ENCODE assay signal across 1 cellular context in the genomic region with DNA sequence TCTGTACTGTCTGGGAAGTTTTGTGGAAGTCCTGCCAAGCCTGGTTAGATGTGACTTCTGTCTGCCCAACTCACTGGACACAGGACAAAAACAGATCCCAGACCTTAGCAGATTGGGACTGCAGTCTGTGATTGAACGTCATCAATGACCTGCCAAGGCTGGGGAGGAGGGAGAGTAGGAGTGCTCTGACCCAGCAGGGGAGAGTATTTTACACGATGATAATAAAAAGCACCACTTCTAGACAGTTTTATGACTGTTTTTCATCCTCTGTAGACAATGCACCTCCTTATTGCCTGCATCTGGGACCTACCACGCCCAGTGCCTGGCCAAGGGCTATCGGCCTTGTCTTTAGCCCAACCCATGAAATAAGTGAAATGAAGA.
TF ChIP-seq lines count a peak whose summit lies in the region.

No MANE protein-coding gene starts in this region.

TF ChIP-seq in HEK293, 187 proteins besides CTCF, POLR2A, EP300 and RAD21 (continued from another document and continues in another):
- TF ChIP-seq, protein P1, sequence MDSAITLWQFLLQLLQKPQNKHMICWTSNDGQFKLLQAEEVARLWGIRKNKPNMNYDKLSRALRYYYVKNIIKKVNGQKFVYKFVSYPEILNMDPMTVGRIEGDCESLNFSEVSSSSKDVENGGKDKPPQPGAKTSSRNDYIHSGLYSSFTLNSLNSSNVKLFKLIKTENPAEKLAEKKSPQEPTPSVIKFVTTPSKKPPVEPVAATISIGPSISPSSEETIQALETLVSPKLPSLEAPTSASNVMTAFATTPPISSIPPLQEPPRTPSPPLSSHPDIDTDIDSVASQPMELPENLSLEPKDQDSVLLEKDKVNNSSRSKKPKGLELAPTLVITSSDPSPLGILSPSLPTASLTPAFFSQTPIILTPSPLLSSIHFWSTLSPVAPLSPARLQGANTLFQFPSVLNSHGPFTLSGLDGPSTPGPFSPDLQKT (IDR thresholded peaks at IDR 0.05; ENCODE audit: borderline replicate concordance, low read depth, low read length): no peak
- TF ChIP-seq HOXA7 (CRISPR knock-in tag; IDR thresholded peaks at IDR 0.05; ENCODE audit: borderline replicate concordance) (no peak), SCRT2 (tag by site-specific recombination; IDR thresholded peaks at IDR 0.05) (no peak), SP7 (tag by site-specific recombination; IDR thresholded peaks at IDR 0.05) (no peak), ZNF600 (tag by site-specific recombination; IDR thresholded peaks at IDR 0.05) (peak; percentile 82; the same call in 1 of the 2 replicates), SCRT1 (tag by site-specific recombination; IDR thresholded peaks at IDR 0.05; ENCODE audit: borderline replicate concordance) (no peak), ZFP41 (tag by site-specific recombination; IDR thresholded peaks at IDR 0.05; ENCODE audit: borderline replicate concordance) (no peak), ZNF211 (tag by site-specific recombination; IDR thresholded peaks at IDR 0.05; ENCODE audit: low read depth) (no peak), ZNF2 (tag by site-specific recombination; IDR thresholded peaks at IDR 0.05) (no peak), ZNF561 (tag by site-specific recombination; IDR thresholded peaks at IDR 0.05; ENCODE audit: borderline replicate concordance) (peak; percentile 57; the same call in 1 of the 2 replicates), ZNF114 (tag by site-specific recombination; IDR thresholded peaks at IDR 0.05) (no peak), ZNF138 (tag by site-specific recombination; IDR thresholded peaks at IDR 0.05; ENCODE audit: borderline replicate concordance) (no peak), KLF16 (tag by site-specific recombination; IDR thresholded peaks at IDR 0.05) (peak; percentile 29; the same call in 1 of the 2 replicates), ZNF335 (tag by site-specific recombination; conservative IDR thresholded peaks at IDR 0.05) (no peak), ZNF214 (tag by site-specific recombination; IDR thresholded peaks at IDR 0.05; ENCODE audit: borderline replicate concordance) (no peak), ZNF514 (tag by site-specific recombination; IDR thresholded peaks at IDR 0.05) (no peak), ZNF501 (tag by site-specific recombination; IDR thresholded peaks at IDR 0.05) (no peak), ZNF560 (tag by site-specific recombination; IDR thresholded peaks at IDR 0.05; ENCODE audit: borderline replicate concordance) (no peak), ZNF366 (tag by site-specific recombination; conservative IDR thresholded peaks at IDR 0.05) (no peak), IKZF3 (tag by site-specific recombination; IDR thresholded peaks at IDR 0.05) (peak; percentile 14; the same call in 1 of the 2 replicates), ZNF426 (tag by site-specific recombination; IDR thresholded peaks at IDR 0.05) (no peak), OSR2 (tag by site-specific recombination; IDR thresholded peaks at IDR 0.05) (peak; percentile 77), ZNF843 (tag by site-specific recombination; IDR thresholded peaks at IDR 0.05) (peak; percentile 71; the same call in 1 of the 2 replicates), MYNN (tag by site-specific recombination; IDR thresholded peaks at IDR 0.05; ENCODE audit: borderline replicate concordance) (no peak), ZNF623 (tag by site-specific recombination; IDR thresholded peaks at IDR 0.05) (no peak), YY2 (tag by site-specific recombination; IDR thresholded peaks at IDR 0.05) (no peak), ZNF830 (tag by site-specific recombination; IDR thresholded peaks at IDR 0.05; ENCODE audit: low read depth) (no peak), ZNF416 (tag by site-specific recombination; IDR thresholded peaks at IDR 0.05) (no peak), ZFP3 (tag by site-specific recombination; IDR thresholded peaks at IDR 0.05; ENCODE audit: low read depth) (no peak), GLIS2 (tag by site-specific recombination; IDR thresholded peaks at IDR 0.05) (no peak), HOXD13 (CRISPR knock-in tag; IDR thresholded peaks at IDR 0.05; ENCODE audit: borderline replicate concordance) (no peak), ZNF530 (tag by site-specific recombination; IDR thresholded peaks at IDR 0.05; ENCODE audit: low read depth) (no peak), ZNF621 (tag by site-specific recombination; IDR thresholded peaks at IDR 0.05) (no peak), ZNF776 (tag by site-specific recombination; IDR thresholded peaks at IDR 0.05; ENCODE audit: borderline replicate concordance) (no peak)
- TF ChIP-seq, protein P2, sequence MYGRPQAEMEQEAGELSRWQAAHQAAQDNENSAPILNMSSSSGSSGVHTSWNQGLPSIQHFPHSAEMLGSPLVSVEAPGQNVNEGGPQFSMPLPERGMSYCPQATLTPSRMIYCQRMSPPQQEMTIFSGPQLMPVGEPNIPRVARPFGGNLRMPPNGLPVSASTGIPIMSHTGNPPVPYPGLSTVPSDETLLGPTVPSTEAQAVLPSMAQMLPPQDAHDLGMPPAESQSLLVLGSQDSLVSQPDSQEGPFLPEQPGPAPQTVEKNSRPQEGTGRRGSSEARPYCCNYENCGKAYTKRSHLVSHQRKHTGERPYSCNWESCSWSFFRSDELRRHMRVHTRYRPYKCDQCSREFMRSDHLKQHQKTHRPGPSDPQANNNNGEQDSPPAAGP (tag by site-specific recombination; IDR thresholded peaks at IDR 0.05): peak; percentile 69; the same call in 1 of the 2 replicates
- TF ChIP-seq, protein P3, sequence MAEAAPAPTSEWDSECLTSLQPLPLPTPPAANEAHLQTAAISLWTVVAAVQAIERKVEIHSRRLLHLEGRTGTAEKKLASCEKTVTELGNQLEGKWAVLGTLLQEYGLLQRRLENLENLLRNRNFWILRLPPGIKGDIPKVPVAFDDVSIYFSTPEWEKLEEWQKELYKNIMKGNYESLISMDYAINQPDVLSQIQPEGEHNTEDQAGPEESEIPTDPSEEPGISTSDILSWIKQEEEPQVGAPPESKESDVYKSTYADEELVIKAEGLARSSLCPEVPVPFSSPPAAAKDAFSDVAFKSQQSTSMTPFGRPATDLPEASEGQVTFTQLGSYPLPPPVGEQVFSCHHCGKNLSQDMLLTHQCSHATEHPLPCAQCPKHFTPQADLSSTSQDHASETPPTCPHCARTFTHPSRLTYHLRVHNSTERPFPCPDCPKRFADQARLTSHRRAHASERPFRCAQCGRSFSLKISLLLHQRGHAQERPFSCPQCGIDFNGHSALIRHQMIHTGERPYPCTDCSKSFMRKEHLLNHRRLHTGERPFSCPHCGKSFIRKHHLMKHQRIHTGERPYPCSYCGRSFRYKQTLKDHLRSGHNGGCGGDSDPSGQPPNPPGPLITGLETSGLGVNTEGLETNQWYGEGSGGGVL (tag by site-specific recombination; IDR thresholded peaks at IDR 0.05): peak; percentile 56
- TF ChIP-seq, protein P4, sequence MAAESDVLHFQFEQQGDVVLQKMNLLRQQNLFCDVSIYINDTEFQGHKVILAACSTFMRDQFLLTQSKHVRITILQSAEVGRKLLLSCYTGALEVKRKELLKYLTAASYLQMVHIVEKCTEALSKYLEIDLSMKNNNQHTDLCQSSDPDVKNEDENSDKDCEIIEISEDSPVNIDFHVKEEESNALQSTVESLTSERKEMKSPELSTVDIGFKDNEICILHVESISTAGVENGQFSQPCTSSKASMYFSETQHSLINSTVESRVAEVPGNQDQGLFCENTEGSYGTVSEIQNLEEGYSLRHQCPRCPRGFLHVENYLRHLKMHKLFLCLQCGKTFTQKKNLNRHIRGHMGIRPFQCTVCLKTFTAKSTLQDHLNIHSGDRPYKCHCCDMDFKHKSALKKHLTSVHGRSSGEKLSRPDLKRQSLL (tag by site-specific recombination; IDR thresholded peaks at IDR 0.05): no peak
- TF ChIP-seq, protein P5, sequence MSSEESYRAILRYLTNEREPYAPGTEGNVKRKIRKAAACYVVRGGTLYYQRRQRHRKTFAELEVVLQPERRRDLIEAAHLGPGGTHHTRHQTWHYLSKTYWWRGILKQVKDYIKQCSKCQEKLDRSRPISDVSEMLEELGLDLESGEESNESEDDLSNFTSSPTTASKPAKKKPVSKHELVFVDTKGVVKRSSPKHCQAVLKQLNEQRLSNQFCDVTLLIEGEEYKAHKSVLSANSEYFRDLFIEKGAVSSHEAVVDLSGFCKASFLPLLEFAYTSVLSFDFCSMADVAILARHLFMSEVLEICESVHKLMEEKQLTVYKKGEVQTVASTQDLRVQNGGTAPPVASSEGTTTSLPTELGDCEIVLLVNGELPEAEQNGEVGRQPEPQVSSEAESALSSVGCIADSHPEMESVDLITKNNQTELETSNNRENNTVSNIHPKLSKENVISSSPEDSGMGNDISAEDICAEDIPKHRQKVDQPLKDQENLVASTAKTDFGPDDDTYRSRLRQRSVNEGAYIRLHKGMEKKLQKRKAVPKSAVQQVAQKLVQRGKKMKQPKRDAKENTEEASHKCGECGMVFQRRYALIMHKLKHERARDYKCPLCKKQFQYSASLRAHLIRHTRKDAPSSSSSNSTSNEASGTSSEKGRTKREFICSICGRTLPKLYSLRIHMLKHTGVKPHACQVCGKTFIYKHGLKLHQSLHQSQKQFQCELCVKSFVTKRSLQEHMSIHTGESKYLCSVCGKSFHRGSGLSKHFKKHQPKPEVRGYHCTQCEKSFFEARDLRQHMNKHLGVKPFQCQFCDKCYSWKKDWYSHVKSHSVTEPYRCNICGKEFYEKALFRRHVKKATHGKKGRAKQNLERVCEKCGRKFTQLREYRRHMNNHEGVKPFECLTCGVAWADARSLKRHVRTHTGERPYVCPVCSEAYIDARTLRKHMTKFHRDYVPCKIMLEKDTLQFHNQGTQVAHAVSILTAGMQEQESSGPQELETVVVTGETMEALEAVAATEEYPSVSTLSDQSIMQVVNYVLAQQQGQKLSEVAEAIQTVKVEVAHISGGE (tag by site-specific recombination; conservative IDR thresholded peaks at IDR 0.05; ENCODE audit: low read depth): no peak
- TF ChIP-seq, protein P6, sequence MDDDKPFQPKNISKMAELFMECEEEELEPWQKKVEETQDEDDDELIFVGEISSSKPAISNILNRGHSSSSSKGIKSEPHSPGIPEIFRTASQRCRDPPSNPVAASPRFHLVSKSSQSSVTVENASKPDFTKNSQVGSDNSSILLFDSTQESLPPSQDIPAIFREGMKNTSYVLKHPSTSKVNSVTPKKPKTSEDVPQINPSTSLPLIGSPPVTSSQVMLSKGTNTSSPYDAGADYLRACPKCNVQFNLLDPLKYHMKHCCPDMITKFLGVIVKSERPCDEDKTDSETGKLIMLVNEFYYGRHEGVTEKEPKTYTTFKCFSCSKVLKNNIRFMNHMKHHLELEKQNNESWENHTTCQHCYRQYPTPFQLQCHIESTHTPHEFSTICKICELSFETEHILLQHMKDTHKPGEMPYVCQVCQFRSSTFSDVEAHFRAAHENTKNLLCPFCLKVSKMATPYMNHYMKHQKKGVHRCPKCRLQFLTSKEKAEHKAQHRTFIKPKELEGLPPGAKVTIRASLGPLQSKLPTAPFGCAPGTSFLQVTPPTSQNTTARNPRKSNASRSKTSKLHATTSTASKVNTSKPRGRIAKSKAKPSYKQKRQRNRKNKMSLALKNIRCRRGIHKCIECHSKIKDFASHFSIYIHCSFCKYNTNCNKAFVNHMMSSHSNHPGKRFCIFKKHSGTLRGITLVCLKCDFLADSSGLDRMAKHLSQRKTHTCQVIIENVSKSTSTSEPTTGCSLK (tag by site-specific recombination; IDR thresholded peaks at IDR 0.05): no peak
- TF ChIP-seq, protein P7, sequence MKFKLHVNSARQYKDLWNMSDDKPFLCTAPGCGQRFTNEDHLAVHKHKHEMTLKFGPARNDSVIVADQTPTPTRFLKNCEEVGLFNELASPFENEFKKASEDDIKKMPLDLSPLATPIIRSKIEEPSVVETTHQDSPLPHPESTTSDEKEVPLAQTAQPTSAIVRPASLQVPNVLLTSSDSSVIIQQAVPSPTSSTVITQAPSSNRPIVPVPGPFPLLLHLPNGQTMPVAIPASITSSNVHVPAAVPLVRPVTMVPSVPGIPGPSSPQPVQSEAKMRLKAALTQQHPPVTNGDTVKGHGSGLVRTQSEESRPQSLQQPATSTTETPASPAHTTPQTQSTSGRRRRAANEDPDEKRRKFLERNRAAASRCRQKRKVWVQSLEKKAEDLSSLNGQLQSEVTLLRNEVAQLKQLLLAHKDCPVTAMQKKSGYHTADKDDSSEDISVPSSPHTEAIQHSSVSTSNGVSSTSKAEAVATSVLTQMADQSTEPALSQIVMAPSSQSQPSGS (tag by site-specific recombination; IDR thresholded peaks at IDR 0.05; ENCODE audit: low read depth): no peak
- TF ChIP-seq, protein P8, sequence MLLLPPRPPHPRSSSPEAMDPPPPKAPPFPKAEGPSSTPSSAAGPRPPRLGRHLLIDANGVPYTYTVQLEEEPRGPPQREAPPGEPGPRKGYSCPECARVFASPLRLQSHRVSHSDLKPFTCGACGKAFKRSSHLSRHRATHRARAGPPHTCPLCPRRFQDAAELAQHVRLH (tag by site-specific recombination; IDR thresholded peaks at IDR 0.05): peak; percentile 76; the same call in 1 of the 2 replicates
- TF ChIP-seq, protein P9, sequence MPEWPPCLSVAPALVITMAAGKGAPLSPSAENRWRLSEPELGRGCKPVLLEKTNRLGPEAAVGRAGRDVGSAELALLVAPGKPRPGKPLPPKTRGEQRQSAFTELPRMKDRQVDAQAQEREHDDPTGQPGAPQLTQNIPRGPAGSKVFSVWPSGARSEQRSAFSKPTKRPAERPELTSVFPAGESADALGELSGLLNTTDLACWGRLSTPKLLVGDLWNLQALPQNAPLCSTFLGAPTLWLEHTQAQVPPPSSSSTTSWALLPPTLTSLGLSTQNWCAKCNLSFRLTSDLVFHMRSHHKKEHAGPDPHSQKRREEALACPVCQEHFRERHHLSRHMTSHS (tag by site-specific recombination; IDR thresholded peaks at IDR 0.05): no peak
- TF ChIP-seq, protein P10, sequence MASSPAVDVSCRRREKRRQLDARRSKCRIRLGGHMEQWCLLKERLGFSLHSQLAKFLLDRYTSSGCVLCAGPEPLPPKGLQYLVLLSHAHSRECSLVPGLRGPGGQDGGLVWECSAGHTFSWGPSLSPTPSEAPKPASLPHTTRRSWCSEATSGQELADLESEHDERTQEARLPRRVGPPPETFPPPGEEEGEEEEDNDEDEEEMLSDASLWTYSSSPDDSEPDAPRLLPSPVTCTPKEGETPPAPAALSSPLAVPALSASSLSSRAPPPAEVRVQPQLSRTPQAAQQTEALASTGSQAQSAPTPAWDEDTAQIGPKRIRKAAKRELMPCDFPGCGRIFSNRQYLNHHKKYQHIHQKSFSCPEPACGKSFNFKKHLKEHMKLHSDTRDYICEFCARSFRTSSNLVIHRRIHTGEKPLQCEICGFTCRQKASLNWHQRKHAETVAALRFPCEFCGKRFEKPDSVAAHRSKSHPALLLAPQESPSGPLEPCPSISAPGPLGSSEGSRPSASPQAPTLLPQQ (tag by site-specific recombination; IDR thresholded peaks at IDR 0.05): no peak
- TF ChIP-seq, protein P11, sequence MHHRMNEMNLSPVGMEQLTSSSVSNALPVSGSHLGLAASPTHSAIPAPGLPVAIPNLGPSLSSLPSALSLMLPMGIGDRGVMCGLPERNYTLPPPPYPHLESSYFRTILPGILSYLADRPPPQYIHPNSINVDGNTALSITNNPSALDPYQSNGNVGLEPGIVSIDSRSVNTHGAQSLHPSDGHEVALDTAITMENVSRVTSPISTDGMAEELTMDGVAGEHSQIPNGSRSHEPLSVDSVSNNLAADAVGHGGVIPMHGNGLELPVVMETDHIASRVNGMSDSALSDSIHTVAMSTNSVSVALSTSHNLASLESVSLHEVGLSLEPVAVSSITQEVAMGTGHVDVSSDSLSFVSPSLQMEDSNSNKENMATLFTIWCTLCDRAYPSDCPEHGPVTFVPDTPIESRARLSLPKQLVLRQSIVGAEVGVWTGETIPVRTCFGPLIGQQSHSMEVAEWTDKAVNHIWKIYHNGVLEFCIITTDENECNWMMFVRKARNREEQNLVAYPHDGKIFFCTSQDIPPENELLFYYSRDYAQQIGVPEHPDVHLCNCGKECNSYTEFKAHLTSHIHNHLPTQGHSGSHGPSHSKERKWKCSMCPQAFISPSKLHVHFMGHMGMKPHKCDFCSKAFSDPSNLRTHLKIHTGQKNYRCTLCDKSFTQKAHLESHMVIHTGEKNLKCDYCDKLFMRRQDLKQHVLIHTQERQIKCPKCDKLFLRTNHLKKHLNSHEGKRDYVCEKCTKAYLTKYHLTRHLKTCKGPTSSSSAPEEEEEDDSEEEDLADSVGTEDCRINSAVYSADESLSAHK (tag by site-specific recombination; IDR thresholded peaks at IDR 0.05): 0 out of 2 replicates have a peak, but pooled peaks have one; percentile 32
